1 cellular context compared by ENCODE assay signal in the genomic region with DNA sequence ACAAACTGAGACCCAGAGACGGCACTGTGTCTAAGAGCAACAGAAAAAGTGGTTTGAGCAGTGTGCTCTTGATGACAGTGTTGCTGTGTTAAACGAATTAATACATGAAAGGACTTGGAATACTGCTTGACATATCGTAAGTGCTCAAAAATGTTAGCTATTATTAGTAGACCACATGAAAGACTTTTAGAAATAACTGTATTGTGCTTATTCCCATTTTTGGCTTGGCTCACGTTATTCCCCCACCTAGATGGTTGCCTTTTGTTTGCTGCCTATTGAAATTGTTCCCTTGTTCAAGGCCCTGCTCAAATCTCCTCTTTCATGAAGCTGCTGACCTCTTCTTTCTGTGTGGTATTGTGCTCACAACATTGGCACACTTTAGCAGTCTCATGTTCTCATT.
TF ChIP-seq lines count a peak whose summit lies in the region.

No MANE protein-coding gene starts in this region.

TF ChIP-seq in GM23338, 12 proteins besides CTCF, POLR2A, EP300 and RAD21 (continued from another document):
- TF ChIP-seq, protein P1, sequence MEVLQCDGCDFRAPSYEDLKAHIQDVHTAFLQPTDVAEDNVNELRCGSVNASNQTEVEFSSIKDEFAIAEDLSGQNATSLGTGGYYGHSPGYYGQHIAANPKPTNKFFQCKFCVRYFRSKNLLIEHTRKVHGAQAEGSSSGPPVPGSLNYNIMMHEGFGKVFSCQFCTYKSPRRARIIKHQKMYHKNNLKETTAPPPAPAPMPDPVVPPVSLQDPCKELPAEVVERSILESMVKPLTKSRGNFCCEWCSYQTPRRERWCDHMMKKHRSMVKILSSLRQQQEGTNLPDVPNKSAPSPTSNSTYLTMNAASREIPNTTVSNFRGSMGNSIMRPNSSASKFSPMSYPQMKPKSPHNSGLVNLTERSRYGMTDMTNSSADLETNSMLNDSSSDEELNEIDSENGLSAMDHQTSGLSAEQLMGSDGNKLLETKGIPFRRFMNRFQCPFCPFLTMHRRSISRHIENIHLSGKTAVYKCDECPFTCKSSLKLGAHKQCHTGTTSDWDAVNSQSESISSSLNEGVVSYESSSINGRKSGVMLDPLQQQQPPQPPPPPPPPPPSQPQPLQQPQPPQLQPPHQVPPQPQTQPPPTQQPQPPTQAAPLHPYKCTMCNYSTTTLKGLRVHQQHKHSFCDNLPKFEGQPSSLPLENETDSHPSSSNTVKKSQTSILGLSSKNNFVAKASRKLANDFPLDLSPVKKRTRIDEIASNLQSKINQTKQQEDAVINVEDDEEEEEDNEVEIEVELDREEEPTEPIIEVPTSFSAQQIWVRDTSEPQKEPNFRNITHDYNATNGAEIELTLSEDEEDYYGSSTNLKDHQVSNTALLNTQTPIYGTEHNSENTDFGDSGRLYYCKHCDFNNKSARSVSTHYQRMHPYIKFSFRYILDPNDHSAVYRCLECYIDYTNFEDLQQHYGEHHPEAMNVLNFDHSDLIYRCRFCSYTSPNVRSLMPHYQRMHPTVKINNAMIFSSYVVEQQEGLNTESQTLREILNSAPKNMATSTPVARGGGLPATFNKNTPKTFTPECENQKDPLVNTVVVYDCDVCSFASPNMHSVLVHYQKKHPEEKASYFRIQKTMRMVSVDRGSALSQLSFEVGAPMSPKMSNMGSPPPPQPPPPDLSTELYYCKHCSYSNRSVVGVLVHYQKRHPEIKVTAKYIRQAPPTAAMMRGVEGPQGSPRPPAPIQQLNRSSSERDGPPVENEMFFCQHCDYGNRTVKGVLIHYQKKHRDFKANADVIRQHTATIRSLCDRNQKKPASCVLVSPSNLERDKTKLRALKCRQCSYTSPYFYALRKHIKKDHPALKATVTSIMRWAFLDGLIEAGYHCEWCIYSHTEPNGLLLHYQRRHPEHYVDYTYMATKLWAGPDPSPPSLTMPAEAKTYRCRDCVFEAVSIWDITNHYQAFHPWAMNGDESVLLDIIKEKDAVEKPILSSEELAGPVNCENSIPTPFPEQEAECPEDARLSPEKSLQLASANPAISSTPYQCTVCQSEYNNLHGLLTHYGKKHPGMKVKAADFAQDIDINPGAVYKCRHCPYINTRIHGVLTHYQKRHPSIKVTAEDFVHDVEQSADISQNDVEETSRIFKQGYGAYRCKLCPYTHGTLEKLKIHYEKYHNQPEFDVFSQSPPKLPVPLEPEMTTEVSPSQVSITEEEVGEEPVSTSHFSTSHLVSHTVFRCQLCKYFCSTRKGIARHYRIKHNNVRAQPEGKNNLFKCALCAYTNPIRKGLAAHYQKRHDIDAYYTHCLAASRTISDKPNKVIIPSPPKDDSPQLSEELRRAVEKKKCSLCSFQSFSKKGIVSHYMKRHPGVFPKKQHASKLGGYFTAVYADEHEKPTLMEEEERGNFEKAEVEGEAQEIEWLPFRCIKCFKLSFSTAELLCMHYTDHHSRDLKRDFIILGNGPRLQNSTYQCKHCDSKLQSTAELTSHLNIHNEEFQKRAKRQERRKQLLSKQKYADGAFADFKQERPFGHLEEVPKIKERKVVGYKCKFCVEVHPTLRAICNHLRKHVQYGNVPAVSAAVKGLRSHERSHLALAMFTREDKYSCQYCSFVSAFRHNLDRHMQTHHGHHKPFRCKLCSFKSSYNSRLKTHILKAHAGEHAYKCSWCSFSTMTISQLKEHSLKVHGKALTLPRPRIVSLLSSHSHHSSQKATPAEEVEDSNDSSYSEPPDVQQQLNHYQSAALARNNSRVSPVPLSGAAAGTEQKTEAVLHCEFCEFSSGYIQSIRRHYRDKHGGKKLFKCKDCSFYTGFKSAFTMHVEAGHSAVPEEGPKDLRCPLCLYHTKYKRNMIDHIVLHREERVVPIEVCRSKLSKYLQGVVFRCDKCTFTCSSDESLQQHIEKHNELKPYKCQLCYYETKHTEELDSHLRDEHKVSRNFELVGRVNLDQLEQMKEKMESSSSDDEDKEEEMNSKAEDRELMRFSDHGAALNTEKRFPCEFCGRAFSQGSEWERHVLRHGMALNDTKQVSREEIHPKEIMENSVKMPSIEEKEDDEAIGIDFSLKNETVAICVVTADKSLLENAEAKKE (CRISPR knock-in tag; IDR thresholded peaks at IDR 0.05): no peak
- TF ChIP-seq ZNF114 (CRISPR knock-in tag; IDR thresholded peaks at IDR 0.05) (no peak), ZNF331 (CRISPR knock-in tag; IDR thresholded peaks at IDR 0.05; ENCODE audit: low read depth) (no peak)
